8 cellular contexts compared by ENCODE assay signal in genomic region chr6:69867075-69867911, GRCh38. TPM values are rescaled to one million over a fixed set of nuclear protein-coding genes. Genes with fewer than 3 reads are reported as not detected.
DNase-seq lines count a peak whose midpoint lies in the region; ATAC-seq lines count a peak whose summit lies in the region.

No MANE protein-coding gene starts in this region.

- DNase-seq in NCI-H1417 (lab: John Stamatoyannopoulos, UW) = peak; percentile 53 to 76 (median 73)
- DNase-seq in NCI-H1417 treated with DMSO at 0.1 percent for 48 hours (lab: John Stamatoyannopoulos, UW) = no peak
- peak; percentile 68 for DNase-seq in NCI-H2171 (lab: John Stamatoyannopoulos, UW)
- peak; percentile 27 for DNase-seq in activated CD4-positive, alpha-beta T cell treated with anti-CD3 and anti-CD28 coated beads, Interleukin-2, amount 50 U/mL, for 24 hours (ENCODE audit: low read depth in 1 of 2, low spot score in 1 of 2)
- DNase-seq in effector memory CD4-positive, alpha-beta T cell = peak; percentile 22 to 33 (median 28)
- peak; percentile 22 to 29 for DNase-seq in stimulated activated CD8-positive, alpha-beta memory T cell treated with anti-CD3 and anti-CD28 coated beads, Interleukin-4, amount 100 ng/mL, for 4 hours (ENCODE audit: low read depth in 2 of 2, low spot score in 1 of 2)

- no peaks in the 10 kb centered on the region for H3K27me3 ChIP-seq in effector memory CD4-positive, alpha-beta T cell (replicated peaks; ENCODE audit: control insufficient read depth, insufficient read depth, low read length, poor library complexity, severe bottlenecking)
- H3K27me3 ChIP-seq in mononuclear cell (ENCODE audit: insufficient read depth, low read length) = peaks cover 55% of the 10 kb centered on the region

- H3K4me1 ChIP-seq in effector memory CD4-positive, alpha-beta T cell (ENCODE audit: control insufficient read depth, insufficient read depth, low read length, poor library complexity, severe bottlenecking) = peaks cover 11% of the 10 kb centered on the region
- H3K4me1 ChIP-seq in mononuclear cell (ENCODE audit: insufficient read depth, low read length) = peaks cover 3% of the 10 kb centered on the region

- ATAC-seq in HG02798 (IDR thresholded peaks at IDR 0.05; ENCODE audit: poor library complexity, unreplicated experiment) = peak; percentile 75

- H3K4me3 ChIP-seq in effector memory CD4-positive, alpha-beta T cell (ENCODE audit: insufficient read depth, low read depth, low read length, poor library complexity, severe bottlenecking) = peak overlapping the region; percentile 63
- peak overlapping the region; percentile 21 for H3K4me3 ChIP-seq in mononuclear cell (ENCODE audit: low read length)

- H3K27ac ChIP-seq in effector memory CD4-positive, alpha-beta T cell (ENCODE audit: insufficient read depth, low read length, poor library complexity, severe bottlenecking) = peak overlapping the region; percentile 33

- no peaks in the 10 kb centered on the region for H3K9me3 ChIP-seq in effector memory CD4-positive, alpha-beta T cell (ENCODE audit: control insufficient read depth, low read length)
- no peaks in the 10 kb centered on the region for H3K9me3 ChIP-seq in mononuclear cell (ENCODE audit: low read depth, low read length)

- H3K36me3 ChIP-seq in effector memory CD4-positive, alpha-beta T cell (ENCODE audit: control insufficient read depth, insufficient read depth, low read length) = no peaks in the 10 kb centered on the region

RNA-seq across cellular contexts. Expression of gene COL19A1, which starts 0.9 kb away (rescaled TPM):
- 9.1 TPM for total RNA-seq in mononuclear cell
